ENCODE assay signal across 13 cellular contexts in genomic region chr9:96163141-96163540, GRCh38.
DNase-seq lines count a peak whose midpoint lies in the region; ATAC-seq lines count a peak whose summit lies in the region.
"Had no signal": no experiment of that assay in that cellular context is flagged by ENCODE, and none has a peak within 500 bp of the region (broad histone marks: within the 10 kb centered on the region; RNA-seq: fewer than 3 reads in every experiment).

No MANE protein-coding gene starts in this region.

- H3K36me3 Mint-ChIP-seq in dendritic cell treated with granulocyte-macrophage colony-stimulating factor and Interleukin-4, amounts not matched to agents 40 ng/mL and 50 ng/mL, for 4 days (ENCODE audit: low read depth): no peaks in the 10 kb centered on the region
- H3K36me3 Mint-ChIP-seq: CD4-positive, CD25-positive, alpha-beta regulatory T cell had no signal

- intact Hi-C loops in dendritic cell treated with granulocyte-macrophage colony-stimulating factor and Interleukin-4, amounts not matched to agents 40 ng/mL and 50 ng/mL, for 4 days (cut with micrococcal nuclease): no loop called here

- no peak overlapping the region for H3K4me3 Mint-ChIP-seq in dendritic cell treated with granulocyte-macrophage colony-stimulating factor and Interleukin-4, amounts not matched to agents 40 ng/mL and 50 ng/mL, for 4 days
- H3K4me3 Mint-ChIP-seq: CD4-positive, CD25-positive, alpha-beta regulatory T cell; GM23338 had no signal

- ATAC-seq in GM21423 (IDR thresholded peaks at IDR 0.05; ENCODE audit: unreplicated experiment): no peak
- ATAC-seq: GM23338, HepG2 had no signal

- no peaks in the 10 kb centered on the region for H3K9me3 Mint-ChIP-seq in dendritic cell treated with granulocyte-macrophage colony-stimulating factor and Interleukin-4, amounts not matched to agents 40 ng/mL and 50 ng/mL, for 4 days
- H3K9me3 Mint-ChIP-seq: GM23338 had no signal

- no peaks in the 10 kb centered on the region for H3K27me3 Mint-ChIP-seq in dendritic cell treated with granulocyte-macrophage colony-stimulating factor and Interleukin-4, amounts not matched to agents 40 ng/mL and 50 ng/mL, for 4 days

- H3K27ac Mint-ChIP-seq in dendritic cell treated with granulocyte-macrophage colony-stimulating factor and Interleukin-4, amounts not matched to agents 40 ng/mL and 50 ng/mL, for 4 days: peak overlapping the region; percentile 9
- H3K27ac Mint-ChIP-seq: CD4-positive, CD25-positive, alpha-beta regulatory T cell; GM23338 had no signal

- H3K4me1 Mint-ChIP-seq in dendritic cell treated with granulocyte-macrophage colony-stimulating factor and Interleukin-4, amounts not matched to agents 40 ng/mL and 50 ng/mL, for 4 days (ENCODE audit: low read depth): peaks cover 33% of the 10 kb centered on the region
- H3K4me1 Mint-ChIP-seq: GM23338 had no signal

- DNase-seq in NOMO-1 treated with DMSO at 0.1 percent for 48 hours (lab: John Stamatoyannopoulos, UW; ENCODE audit: unreplicated experiment) (peak; percentile 48), NOMO-1 treated with dmso at 0.1 percent for 144 hours (lab: John Stamatoyannopoulos, UW; ENCODE audit: unreplicated experiment) (no peak), MV-4-11 (lab: John Stamatoyannopoulos, UW) (peak; percentile 79), NCI-H128 (lab: John Stamatoyannopoulos, UW; ENCODE audit: unreplicated experiment) (no peak), NCI-H82 treated with DMSO at 0.1 percent for 48 hours (lab: John Stamatoyannopoulos, UW; ENCODE audit: unreplicated experiment) (no peak)
- DNase-seq: CD4-positive, CD25-positive, alpha-beta regulatory T cell; DMS53; GF-D8; H7 had no signal

Comparison
In these comparisons a context has a peak if more than half of its experiments do, and no peak if none do; other contexts are left out.
1. DNase-seq: peak in NOMO-1 treated with DMSO at 0.1 percent for 48 hours (single experiment) and MV-4-11 (single experiment); none in NOMO-1 treated with dmso at 0.1 percent for 144 hours (single experiment), NCI-H128 (single experiment) and NCI-H82 treated with DMSO at 0.1 percent for 48 hours (single experiment).